ENCODE assay signal across 19 cellular contexts in the genomic region with DNA sequence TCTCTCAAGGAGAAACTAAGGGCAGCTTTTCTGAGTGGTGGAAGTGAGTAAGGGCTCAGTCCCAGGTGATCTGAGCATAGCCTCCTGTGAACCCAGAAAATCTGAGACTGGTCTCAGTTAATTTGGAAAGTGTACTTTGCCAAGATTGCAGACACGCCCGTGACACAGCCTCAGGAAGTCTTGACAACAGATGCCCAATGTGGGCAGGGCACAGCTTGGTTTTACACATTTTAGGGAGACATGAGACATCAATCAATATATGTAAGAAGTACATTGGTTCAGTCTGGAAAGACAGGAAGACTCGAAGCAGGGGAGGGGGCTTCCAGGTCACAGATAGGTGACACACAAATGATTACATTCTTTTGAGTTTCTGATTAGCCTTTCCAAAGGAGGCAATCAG. TPM values are rescaled to one million over a fixed set of nuclear protein-coding genes. Genes with fewer than 3 reads are reported as not detected.
DNase-seq lines count a peak whose midpoint lies in the region.
"Had no signal": no experiment of that assay in that cellular context is flagged by ENCODE, and none has a peak within 500 bp of the region (broad histone marks: within the 10 kb centered on the region; RNA-seq: fewer than 3 reads in every experiment).

No MANE protein-coding gene starts in this region.

- H3K36me3 Mint-ChIP-seq in activated CD4-positive, alpha-beta memory T cell treated with anti-CD3 and anti-CD28 coated beads, Interleukin-2, amount 10 ng/mL, durations not matched to agents 7 days and 5 days (ENCODE audit: low read depth): peaks cover 6% of the 10 kb centered on the region
- H3K36me3 Mint-ChIP-seq in activated CD4-positive, alpha-beta memory T cell treated with anti-CD3 and anti-CD28 coated beads for 36 hours: no peaks in the 10 kb centered on the region
- no peaks in the 10 kb centered on the region for H3K36me3 Mint-ChIP-seq in CD4-positive, alpha-beta memory T cell
- no peaks in the 10 kb centered on the region for H3K36me3 Mint-ChIP-seq in T-helper 2 cell treated with Interferon-gamma antibody and Interleukin-4, amounts not matched to agents 5 μg/mL and 100 μg/mL, for 36 hours (ENCODE audit: low read depth)

- peaks cover 39% of the 10 kb centered on the region for H3K4me1 Mint-ChIP-seq in activated CD4-positive, alpha-beta memory T cell treated with anti-CD3 and anti-CD28 coated beads, Interleukin-2, amount 10 ng/mL, durations not matched to agents 7 days and 5 days
- peaks cover 11% of the 10 kb centered on the region for H3K4me1 Mint-ChIP-seq in activated CD4-positive, alpha-beta memory T cell treated with anti-CD3 and anti-CD28 coated beads for 36 hours (ENCODE audit: low read depth)
- peaks cover 8 to 12% (median 11%) of the 10 kb centered on the region in 4 donors for H3K4me1 Mint-ChIP-seq in CD4-positive, alpha-beta memory T cell
- peaks cover 41% of the 10 kb centered on the region for H3K4me1 Mint-ChIP-seq in T-helper 2 cell treated with Interferon-gamma antibody and Interleukin-4, amounts not matched to agents 5 μg/mL and 100 μg/mL, for 36 hours (ENCODE audit: low read depth)

- no peak for DNase-seq in activated CD4-positive, alpha-beta memory T cell treated with anti-CD3 and anti-CD28 coated beads, Interleukin-2, amount 10 ng/mL, durations not matched to agents 7 days and 5 days
- DNase-seq in activated CD4-positive, alpha-beta memory T cell treated with anti-CD3 and anti-CD28 coated beads for 36 hours: no peak
- no peak for DNase-seq in CD4-positive, alpha-beta memory T cell
- no peak for DNase-seq in T-helper 2 cell treated with Interferon-gamma antibody and Interleukin-4, amounts not matched to agents 5 μg/mL and 100 μg/mL, for 36 hours (ENCODE audit: low spot score)
- DNase-seq in mesenteric fat pad (ENCODE audit: low spot score): peak; percentile 71
- DNase-seq in NCI-H524 (lab: John Stamatoyannopoulos, UW): no peak
- DNase-seq in iPS-NIHi11 (ENCODE audit: low spot score): no peak
- DNase-seq: Calu3; DMS53; NCI-H1092 treated with DMSO at 0.1 percent for 48 hours; NCI-H146; NCI-H2029 treated with DMSO at 0.1 percent for 48 hours; NCI-H2171; NCI-H446; NCI-H69; NK-92 treated with Interleukin-12 subunit alpha and Interleukin-12 subunit beta, amount 100 ng/mL, for 24 hours; Peyer's patch had no signal

- H3K4me3 ChIP-seq in CD4-positive, alpha-beta memory T cell (ENCODE audit: low read length in 2 of 2): no peak overlapping the region
- H3K4me3 ChIP-seq: Peyer's patch had no signal

- intact Hi-C loops in activated CD4-positive, alpha-beta memory T cell treated with anti-CD3 and anti-CD28 coated beads for 36 hours (cut with micrococcal nuclease): no loop called here
- intact Hi-C loops in CD4-positive, alpha-beta memory T cell (cut with micrococcal nuclease): no loop called here

- peak overlapping the region; percentile 91 for H3K27ac Mint-ChIP-seq in activated CD4-positive, alpha-beta memory T cell treated with anti-CD3 and anti-CD28 coated beads, Interleukin-2, amount 10 ng/mL, durations not matched to agents 7 days and 5 days
- no peak overlapping the region for H3K27ac Mint-ChIP-seq in activated CD4-positive, alpha-beta memory T cell treated with anti-CD3 and anti-CD28 coated beads for 36 hours
- H3K27ac Mint-ChIP-seq in CD4-positive, alpha-beta memory T cell: peak overlapping the region in 4 of 7 donors; percentile 8 to 85 (median 54)
- H3K27ac Mint-ChIP-seq in T-helper 2 cell treated with Interferon-gamma antibody and Interleukin-4, amounts not matched to agents 5 μg/mL and 100 μg/mL, for 36 hours: peak overlapping the region; percentile 91
- H3K27ac Mint-ChIP-seq: B cell; CD4-positive, alpha-beta T cell had no signal

- peaks cover 15% of the 10 kb centered on the region for H3K4me1 ChIP-seq in CD4-positive, alpha-beta memory T cell (ENCODE audit: insufficient read depth, low read length)
- H3K4me1 ChIP-seq: Peyer's patch had no signal

- no peaks in the 10 kb centered on the region for H3K9me3 Mint-ChIP-seq in activated CD4-positive, alpha-beta memory T cell treated with anti-CD3 and anti-CD28 coated beads, Interleukin-2, amount 10 ng/mL, durations not matched to agents 7 days and 5 days
- H3K9me3 Mint-ChIP-seq in activated CD4-positive, alpha-beta memory T cell treated with anti-CD3 and anti-CD28 coated beads for 36 hours: no peaks in the 10 kb centered on the region
- H3K9me3 Mint-ChIP-seq in CD4-positive, alpha-beta memory T cell: no peaks in the 10 kb centered on the region
- H3K9me3 Mint-ChIP-seq in T-helper 2 cell treated with Interferon-gamma antibody and Interleukin-4, amounts not matched to agents 5 μg/mL and 100 μg/mL, for 36 hours: no peaks in the 10 kb centered on the region
- H3K9me3 Mint-ChIP-seq: CD4-positive, alpha-beta T cell had no signal

- no peaks in the 10 kb centered on the region for H3K9me3 ChIP-seq in CD4-positive, alpha-beta memory T cell (ENCODE audit: control insufficient read depth in 1 of 2, low read length in 2 of 2)
- H3K9me3 ChIP-seq: Peyer's patch had no signal

- H3K27ac ChIP-seq in CD4-positive, alpha-beta memory T cell (ENCODE audit: low read depth, low read length): no peak overlapping the region
- H3K27ac ChIP-seq: Peyer's patch had no signal

- peak overlapping the region; percentile 77 for H3K4me3 Mint-ChIP-seq in activated CD4-positive, alpha-beta memory T cell treated with anti-CD3 and anti-CD28 coated beads, Interleukin-2, amount 10 ng/mL, durations not matched to agents 7 days and 5 days
- no peak overlapping the region for H3K4me3 Mint-ChIP-seq in activated CD4-positive, alpha-beta memory T cell treated with anti-CD3 and anti-CD28 coated beads for 36 hours
- H3K4me3 Mint-ChIP-seq in CD4-positive, alpha-beta memory T cell: peak overlapping the region in 3 of 8 donors; percentile 17 to 77 (median 66)
- H3K4me3 Mint-ChIP-seq in T-helper 2 cell treated with Interferon-gamma antibody and Interleukin-4, amounts not matched to agents 5 μg/mL and 100 μg/mL, for 36 hours: peak overlapping the region; percentile 89
- H3K4me3 Mint-ChIP-seq: B cell; CD4-positive, alpha-beta T cell had no signal

- peaks cover 14% of the 10 kb centered on the region for H3K27me3 Mint-ChIP-seq in activated CD4-positive, alpha-beta memory T cell treated with anti-CD3 and anti-CD28 coated beads, Interleukin-2, amount 10 ng/mL, durations not matched to agents 7 days and 5 days
- no peaks in the 10 kb centered on the region for H3K27me3 Mint-ChIP-seq in activated CD4-positive, alpha-beta memory T cell treated with anti-CD3 and anti-CD28 coated beads for 36 hours
- H3K27me3 Mint-ChIP-seq in CD4-positive, alpha-beta memory T cell: peaks cover 0 to 2% of the 10 kb centered on the region in 2 donors
- peaks cover 14% of the 10 kb centered on the region for H3K27me3 Mint-ChIP-seq in T-helper 2 cell treated with Interferon-gamma antibody and Interleukin-4, amounts not matched to agents 5 μg/mL and 100 μg/mL, for 36 hours (ENCODE audit: low read depth)
- H3K27me3 Mint-ChIP-seq: CD4-positive, alpha-beta T cell had no signal

- CTCF ChIA-PET in activated CD4-positive, alpha-beta memory T cell treated with anti-CD3 and anti-CD28 coated beads, Interleukin-2, amount 10 ng/mL, durations not matched to agents 7 days and 5 days (lab: Charles Lee): interaction anchor here (1.4 to 3.3 kb wide), 6 partner anchors 8 to 173 kb away, joined by 3 to 79 read pairs (median 12); partner anchors contain the start of genes CRY2 and SLC35C1
- CTCF ChIA-PET in activated CD4-positive, alpha-beta memory T cell treated with anti-CD3 and anti-CD28 coated beads for 36 hours (lab: Charles Lee): interaction anchor here (1.5 to 2.8 kb wide), 3 partner anchors 9 to 62 kb away, joined by 3 to 23 read pairs (median 7); no protein-coding TSS in a partner anchor
- CTCF ChIA-PET in CD4-positive, alpha-beta memory T cell (lab: Charles Lee; ENCODE audit: partially characterized antibody): interaction anchor here (0.7 to 2.4 kb wide), 7 partner anchors 9 to 173 kb away, joined by 3 to 20 read pairs (median 4); partner anchors contain the start of gene CRY2

- POLR2A ChIA-PET in activated CD4-positive, alpha-beta memory T cell treated with anti-CD3 and anti-CD28 coated beads, Interleukin-2, amount 10 ng/mL, durations not matched to agents 7 days and 5 days (lab: Charles Lee): interaction anchor here (0.8 to 3.8 kb wide), 10 partner anchors 9 to 405 kb away, joined by 3 to 41 read pairs (median 8); partner anchors contain the start of genes CRY2, PEX16 and SLC35C1
- POLR2A ChIA-PET in activated CD4-positive, alpha-beta memory T cell treated with anti-CD3 and anti-CD28 coated beads for 36 hours (lab: Charles Lee): no interaction called here
- POLR2A ChIA-PET in CD4-positive, alpha-beta memory T cell (lab: Charles Lee; ENCODE audit: partially characterized antibody): interaction anchor here (0.8 to 1.6 kb wide), 3 partner anchors 9 to 84 kb away, joined by 3 to 8 read pairs (median 4); no protein-coding TSS in a partner anchor

- no peaks in the 10 kb centered on the region for H3K36me3 ChIP-seq in CD4-positive, alpha-beta memory T cell (ENCODE audit: insufficient read depth, low read length)
- H3K36me3 ChIP-seq: Peyer's patch had no signal

- H3K27me3 ChIP-seq in CD4-positive, alpha-beta memory T cell (ENCODE audit: insufficient read depth, low read length): no peaks in the 10 kb centered on the region
- H3K27me3 ChIP-seq: Peyer's patch had no signal

RNA-seq across cellular contexts. Expression of gene CRY2, which starts 13.5 kb away (rescaled TPM):
- 10 to 100 TPM; 18.4 to 22.7 TPM for total RNA-seq in activated CD4-positive, alpha-beta memory T cell treated with anti-CD3 and anti-CD28 coated beads, Interleukin-2, amount 10 ng/mL, durations not matched to agents 7 days and 5 days
- total RNA-seq in activated CD4-positive, alpha-beta memory T cell treated with anti-CD3 and anti-CD28 coated beads for 36 hours: 10 to 100 TPM; 12.1 to 13.4 TPM
- total RNA-seq in CD4-positive, alpha-beta memory T cell: 10 to 100 TPM; 66.0 to 67.4 TPM
- polyA plus RNA-seq in CD4-positive, alpha-beta memory T cell: 10 to 100 TPM; 22.6 to 28.9 TPM
- 69.9 TPM for total RNA-seq in mesenteric fat pad

RNA-seq across cellular contexts. Expression of gene SLC35C1, which starts 28.8 kb away (rescaled TPM):
- total RNA-seq in activated CD4-positive, alpha-beta memory T cell treated with anti-CD3 and anti-CD28 coated beads, Interleukin-2, amount 10 ng/mL, durations not matched to agents 7 days and 5 days: 10 to 100 TPM; 15.0 to 17.5 TPM
- 10 to 100 TPM; 10.7 to 11.4 TPM for total RNA-seq in activated CD4-positive, alpha-beta memory T cell treated with anti-CD3 and anti-CD28 coated beads for 36 hours
- total RNA-seq in CD4-positive, alpha-beta memory T cell: 10 to 100 TPM; 20.3 to 21.5 TPM
- polyA plus RNA-seq in CD4-positive, alpha-beta memory T cell: 10 to 100 TPM; 18.6 to 19.9 TPM
- total RNA-seq in mesenteric fat pad: 81.0 TPM

RNA-seq across cellular contexts. Expression of gene MAPK8IP1, which starts 51.7 kb away (rescaled TPM):
- under 1 TPM; 0.48 to 0.50 TPM for total RNA-seq in activated CD4-positive, alpha-beta memory T cell treated with anti-CD3 and anti-CD28 coated beads, Interleukin-2, amount 10 ng/mL, durations not matched to agents 7 days and 5 days
- under 1 TPM; 0.43 to 0.58 TPM for total RNA-seq in activated CD4-positive, alpha-beta memory T cell treated with anti-CD3 and anti-CD28 coated beads for 36 hours
- under 1 TPM; 0.73 to 0.86 TPM for total RNA-seq in CD4-positive, alpha-beta memory T cell
- under 1 TPM; 0.06 to 0.08 TPM for polyA plus RNA-seq in CD4-positive, alpha-beta memory T cell
- 4.2 TPM for total RNA-seq in mesenteric fat pad
